ENCODE assay signal across 1 cellular context in genomic region chr19:28170066-28170465, GRCh38.
TF ChIP-seq lines count a peak whose summit lies in the region.

No MANE protein-coding gene starts in this region.

TF ChIP-seq in HepG2, 621 proteins besides CTCF, POLR2A, EP300 and RAD21 (continued from another document):
- TF ChIP-seq HNF4G (IDR thresholded peaks at IDR 0.05; ENCODE audit: borderline replicate concordance, low read depth, low read length) (no peak), HNF4G (CRISPR knock-in tag; IDR thresholded peaks at IDR 0.05; ENCODE audit: borderline replicate concordance, low read depth) (no peak), ZIK1 (CRISPR knock-in tag; IDR thresholded peaks at IDR 0.05; ENCODE audit: borderline replicate concordance, low read depth) (no peak), E2F5 (CRISPR knock-in tag; conservative IDR thresholded peaks at IDR 0.05) (no peak), ZNF563 (CRISPR knock-in tag; IDR thresholded peaks at IDR 0.05) (no peak), PHB2 (IDR thresholded peaks at IDR 0.05; ENCODE audit: partially characterized antibody) (no peak), TBP (CRISPR knock-in tag; IDR thresholded peaks at IDR 0.05) (no peak), GTF2F1 (IDR thresholded peaks at IDR 0.05; ENCODE audit: low read length) (no peak), SKI (IDR thresholded peaks at IDR 0.05; ENCODE audit: partially characterized antibody) (no peak), SAP130 (CRISPR knock-in tag; IDR thresholded peaks at IDR 0.05; ENCODE audit: low read depth) (no peak), RELA (CRISPR knock-in tag; IDR thresholded peaks at IDR 0.05) (no peak)
